ENCODE assay signal across 33 cellular contexts in genomic region chr10:121822724-121823123, GRCh38.
"Had no signal": no experiment of that assay in that cellular context is flagged by ENCODE, and none has a peak within 500 bp of the region (broad histone marks: within the 10 kb centered on the region; RNA-seq: fewer than 3 reads in every experiment).

No MANE protein-coding gene starts in this region.

- H3K27ac ChIP-seq: adrenal gland, body of pancreas, cardiac muscle cell, colonic mucosa, epithelial cell of prostate, esophagus squamous epithelium, gastroesophageal sphincter, heart right ventricle had no signal

- ATAC-seq: activated CD4-positive, CD25-positive, alpha-beta regulatory T cell treated with anti-CD3 and anti-CD28 coated beads, Interleukin-2, amount 50 U/mL, for 24 hours; activated CD8-positive, alpha-beta memory T cell treated with anti-CD3 and anti-CD28 coated beads, Interleukin-2, amount 10 ng/mL, durations not matched to agents 7 days and 5 days; activated CD8-positive, alpha-beta T cell treated with anti-CD3 and anti-CD28 coated beads, Interleukin-2, amount 10 ng/mL, durations not matched to agents 7 days and 5 days; activated naive CD8-positive, alpha-beta T cell treated with anti-CD3 and anti-CD28 coated beads, Interleukin-2, amount 50 U/mL, for 24 hours; body of pancreas; gastroesophageal sphincter; heart right ventricle had no signal

- H3K36me3 ChIP-seq: adrenal gland, colonic mucosa had no signal

- H3K4me3 Mint-ChIP-seq: activated B cell treated with CpG ODN at 0.5 μM for 24 hours; activated CD4-positive, alpha-beta memory T cell treated with anti-CD3 and anti-CD28 coated beads for 36 hours; activated CD4-positive, alpha-beta T cell treated with anti-CD3 and anti-CD28 coated beads, Interleukin-2, amount 10 ng/mL, durations not matched to agents 24 days and 14 days; activated CD8-positive, alpha-beta memory T cell treated with anti-CD3 and anti-CD28 coated beads, Interleukin-2, amount 10 ng/mL, durations not matched to agents 7 days and 5 days; activated CD8-positive, alpha-beta T cell treated with anti-CD3 and anti-CD28 coated beads, Interleukin-2, amount 10 ng/mL, durations not matched to agents 7 days and 5 days; activated naive CD4-positive, alpha-beta T cell treated with anti-CD3 and anti-CD28 coated beads for 36 hours; activated naive CD4-positive, alpha-beta T cell treated with anti-CD3 and anti-CD28 coated beads, Interleukin-2, amount 50 U/mL, for 24 hours; activated naive CD8-positive, alpha-beta T cell treated with anti-CD3 and anti-CD28 coated beads for 36 hours; activated naive CD8-positive, alpha-beta T cell treated with anti-CD3 and anti-CD28 coated beads, Interleukin-2, amount 50 U/mL, for 24 hours; activated T-helper 1 cell treated with anti-CD3 and anti-CD28 coated beads, Interleukin-12 subunit alpha, Interleukin-12 subunit beta, Interleukin-2, Interleukin-4 antibody, amounts not matched to agents 30 ng/mL and 10 ng/mL and 1 ng/mL, durations not matched to agents 14 hours and 24 hours and 36 hours had no signal

- H3K4me3 ChIP-seq: adrenal gland, body of pancreas, cardiac muscle cell, colonic mucosa, esophagus squamous epithelium, gastroesophageal sphincter, heart right ventricle had no signal

- DNase-seq: activated B cell treated with CpG ODN at 0.5 μM for 24 hours; activated CD4-positive, alpha-beta memory T cell treated with anti-CD3 and anti-CD28 coated beads for 36 hours; activated CD4-positive, alpha-beta T cell treated with anti-CD3 and anti-CD28 coated beads, Interleukin-2, amount 10 ng/mL, durations not matched to agents 24 days and 14 days; activated CD8-positive, alpha-beta memory T cell treated with anti-CD3 and anti-CD28 coated beads, Interleukin-2, amount 10 ng/mL, durations not matched to agents 7 days and 5 days; activated CD8-positive, alpha-beta memory T cell treated with anti-CD3 and anti-CD28 coated beads, Interleukin-2, amount 50 U/mL, for 4 hours; activated CD8-positive, alpha-beta T cell treated with anti-CD3 and anti-CD28 coated beads, Interleukin-2, amount 10 ng/mL, durations not matched to agents 7 days and 5 days; activated effector memory CD4-positive, alpha-beta T cell treated with anti-CD3 and anti-CD28 coated beads, Interleukin-2, amount 50 U/mL, for 16 hours; activated naive CD4-positive, alpha-beta T cell treated with anti-CD3 and anti-CD28 coated beads for 36 hours; activated naive CD8-positive, alpha-beta T cell treated with anti-CD3 and anti-CD28 coated beads for 36 hours; activated naive CD8-positive, alpha-beta T cell treated with anti-CD3 and anti-CD28 coated beads, Interleukin-2, amount 50 U/mL, for 24 hours; activated T-cell treated with anti-CD3 and anti-CD28 coated beads, Interleukin-2, amount 50 U/mL, for 1 hour; activated T-cell treated with anti-CD3 and anti-CD28 coated beads, Interleukin-2, amount 50 U/mL, for 48 hours; adrenal gland; amygdala; aorta; body of pancreas; central memory CD4-positive, alpha-beta T cell; cerebellar nuclear complex; colonic mucosa; effector CD8-positive, alpha-beta T cell; esophagus squamous epithelium; foreskin melanocyte; heart right ventricle; T-helper 2 cell had no signal

- H3K27me3 Mint-ChIP-seq: activated B cell treated with CpG ODN at 0.5 μM for 24 hours; activated CD4-positive, alpha-beta memory T cell treated with anti-CD3 and anti-CD28 coated beads for 36 hours; activated CD4-positive, alpha-beta T cell treated with anti-CD3 and anti-CD28 coated beads, Interleukin-2, amount 10 ng/mL, durations not matched to agents 24 days and 14 days; activated CD8-positive, alpha-beta memory T cell treated with anti-CD3 and anti-CD28 coated beads, Interleukin-2, amount 10 ng/mL, durations not matched to agents 7 days and 5 days; activated naive CD4-positive, alpha-beta T cell treated with anti-CD3 and anti-CD28 coated beads, Interleukin-2, amount 50 U/mL, for 24 hours; activated naive CD8-positive, alpha-beta T cell treated with anti-CD3 and anti-CD28 coated beads for 36 hours; activated naive CD8-positive, alpha-beta T cell treated with anti-CD3 and anti-CD28 coated beads, Interleukin-2, amount 50 U/mL, for 24 hours had no signal

- H3K27me3 ChIP-seq: adrenal gland, body of pancreas, cardiac muscle cell, colonic mucosa, esophagus squamous epithelium, gastroesophageal sphincter, heart right ventricle had no signal

- H3K27ac Mint-ChIP-seq: activated B cell treated with CpG ODN at 0.5 μM for 24 hours; activated CD4-positive, alpha-beta memory T cell treated with anti-CD3 and anti-CD28 coated beads for 36 hours; activated CD4-positive, alpha-beta T cell treated with anti-CD3 and anti-CD28 coated beads, Interleukin-2, amount 10 ng/mL, durations not matched to agents 24 days and 14 days; activated CD8-positive, alpha-beta memory T cell treated with anti-CD3 and anti-CD28 coated beads, Interleukin-2, amount 10 ng/mL, durations not matched to agents 7 days and 5 days; activated CD8-positive, alpha-beta T cell treated with anti-CD3 and anti-CD28 coated beads, Interleukin-2, amount 10 ng/mL, durations not matched to agents 7 days and 5 days; activated naive CD4-positive, alpha-beta T cell treated with anti-CD3 and anti-CD28 coated beads for 36 hours; activated naive CD4-positive, alpha-beta T cell treated with anti-CD3 and anti-CD28 coated beads, Interleukin-2, amount 50 U/mL, for 24 hours; activated naive CD8-positive, alpha-beta T cell treated with anti-CD3 and anti-CD28 coated beads for 36 hours; activated naive CD8-positive, alpha-beta T cell treated with anti-CD3 and anti-CD28 coated beads, Interleukin-2, amount 50 U/mL, for 24 hours; activated T-helper 1 cell treated with anti-CD3 and anti-CD28 coated beads, Interleukin-12 subunit alpha, Interleukin-12 subunit beta, Interleukin-2, Interleukin-4 antibody, amounts not matched to agents 30 ng/mL and 10 ng/mL and 1 ng/mL, durations not matched to agents 14 hours and 24 hours and 36 hours; activated T-helper 2 cell treated with anti-CD3 and anti-CD28 coated beads, Interferon-gamma antibody, Interleukin-2, Interleukin-4, amounts not matched to agents 10 μg/mL and 5 μg/mL and 100 μg/mL, durations not matched to agents 14 hours and 24 hours and 36 hours had no signal

- H3K4me1 Mint-ChIP-seq: activated B cell treated with CpG ODN at 0.5 μM for 24 hours; activated CD4-positive, alpha-beta T cell treated with anti-CD3 and anti-CD28 coated beads, Interleukin-2, amount 10 ng/mL, durations not matched to agents 24 days and 14 days; activated naive CD4-positive, alpha-beta T cell treated with anti-CD3 and anti-CD28 coated beads, Interleukin-2, amount 50 U/mL, for 24 hours; activated naive CD8-positive, alpha-beta T cell treated with anti-CD3 and anti-CD28 coated beads for 36 hours; activated naive CD8-positive, alpha-beta T cell treated with anti-CD3 and anti-CD28 coated beads, Interleukin-2, amount 50 U/mL, for 24 hours had no signal

- FAIRE-seq: endometrium, endothelial cell of umbilical vein had no signal

- H3K9me3 Mint-ChIP-seq: activated B cell treated with CpG ODN at 0.5 μM for 24 hours; activated CD4-positive, alpha-beta memory T cell treated with anti-CD3 and anti-CD28 coated beads for 36 hours; activated CD4-positive, alpha-beta T cell treated with anti-CD3 and anti-CD28 coated beads, Interleukin-2, amount 10 ng/mL, durations not matched to agents 24 days and 14 days; activated naive CD4-positive, alpha-beta T cell treated with anti-CD3 and anti-CD28 coated beads for 36 hours; activated naive CD4-positive, alpha-beta T cell treated with anti-CD3 and anti-CD28 coated beads, Interleukin-2, amount 50 U/mL, for 24 hours; activated naive CD8-positive, alpha-beta T cell treated with anti-CD3 and anti-CD28 coated beads, Interleukin-2, amount 50 U/mL, for 24 hours; activated T-helper 1 cell treated with anti-CD3 and anti-CD28 coated beads, Interleukin-12 subunit alpha, Interleukin-12 subunit beta, Interleukin-2, Interleukin-4 antibody, amounts not matched to agents 30 ng/mL and 10 ng/mL and 1 ng/mL, durations not matched to agents 14 hours and 24 hours and 36 hours; activated T-helper 2 cell treated with anti-CD3 and anti-CD28 coated beads, Interferon-gamma antibody, Interleukin-2, Interleukin-4, amounts not matched to agents 10 μg/mL and 5 μg/mL and 100 μg/mL, durations not matched to agents 14 hours and 24 hours and 36 hours had no signal

- H3K9me3 ChIP-seq: adrenal gland, body of pancreas, colonic mucosa, esophagus squamous epithelium, gastroesophageal sphincter, heart right ventricle had no signal

- H3K4me1 ChIP-seq: body of pancreas, colonic mucosa, esophagus squamous epithelium, gastroesophageal sphincter, heart right ventricle had no signal
